ENCODE assay signal across 7 cellular contexts in the genomic region with DNA sequence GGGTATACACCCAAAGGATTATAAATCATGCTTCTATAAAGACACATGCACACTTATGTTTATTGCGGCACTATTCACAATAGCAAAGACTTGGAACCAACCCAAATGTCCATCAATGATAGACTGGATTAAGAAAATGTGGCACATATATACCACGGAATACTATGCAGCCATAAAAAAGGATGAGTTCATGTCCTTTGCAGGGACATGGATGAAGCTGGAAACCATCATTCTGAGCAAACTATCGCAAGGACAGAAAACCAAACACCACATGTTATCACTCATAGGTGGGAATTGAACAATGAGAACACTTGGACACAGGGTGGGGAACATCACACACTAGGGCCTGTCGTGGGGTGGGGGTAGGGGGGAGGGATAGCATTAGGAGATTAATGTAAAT. TPM values are rescaled to one million over a fixed set of nuclear protein-coding genes. Genes with fewer than 3 reads are reported as not detected.
"Had no signal": no experiment of that assay in that cellular context is flagged by ENCODE, and none has a peak within 500 bp of the region (broad histone marks: within the 10 kb centered on the region; RNA-seq: fewer than 3 reads in every experiment).

No MANE protein-coding gene starts in this region.

RNA-seq across cellular contexts. Expression of gene VPREB1, which starts 51.1 kb away (rescaled TPM):
- total RNA-seq: GM23248, GM23338, H1, H4, H7, H9, HFFc6 had no signal
- polyA plus RNA-seq: GM23248, GM23338, H1 had no signal
